In the genomic region with DNA sequence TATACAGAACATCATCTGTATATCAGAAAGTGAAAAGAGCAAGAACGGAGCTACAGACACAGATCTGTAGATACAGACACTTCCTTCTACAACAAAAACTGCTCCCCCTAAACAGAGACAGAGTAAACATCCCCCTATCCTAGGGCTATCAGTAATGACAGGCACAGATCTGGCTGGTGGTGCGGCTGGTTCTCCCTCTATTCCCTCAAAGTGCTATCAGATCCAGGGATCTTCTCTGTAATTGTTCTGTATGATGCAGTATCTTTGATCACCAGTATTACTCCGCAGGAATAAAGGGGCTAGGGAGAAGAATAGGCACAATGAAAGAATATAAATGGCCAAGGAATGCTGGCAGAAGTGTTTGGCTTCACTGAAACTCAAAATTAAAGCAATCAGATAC, we compare ENCODE assay signal across 23 cellular contexts.
"Had no signal": no experiment of that assay in that cellular context is flagged by ENCODE, and none has a peak within 500 bp of the region (broad histone marks: within the 10 kb centered on the region; RNA-seq: fewer than 3 reads in every experiment).

No MANE protein-coding gene starts in this region.

- DNase-seq: activated CD4-positive, alpha-beta memory T cell treated with anti-CD3 and anti-CD28 coated beads for 36 hours; activated CD4-positive, alpha-beta T cell treated with anti-CD3 and anti-CD28 coated beads for 36 hours; activated CD4-positive, alpha-beta T cell treated with anti-CD3 and anti-CD28 coated beads, Interleukin-2, amount 10 ng/mL, durations not matched to agents 24 days and 14 days; activated CD4-positive, CD25-positive, alpha-beta regulatory T cell; activated CD4-positive, CD25-positive, alpha-beta regulatory T cell treated with anti-CD3 and anti-CD28 coated beads, Interleukin-2, amount 50 U/mL, for 72 hours; activated CD8-positive, alpha-beta memory T cell treated with anti-CD3 and anti-CD28 coated beads, Interleukin-2, amount 10 ng/mL, durations not matched to agents 7 days and 5 days; activated CD8-positive, alpha-beta memory T cell treated with anti-CD3 and anti-CD28 coated beads, Interleukin-2, amount 50 U/mL, for 4 hours; activated CD8-positive, alpha-beta T cell treated with anti-CD3 and anti-CD28 coated beads, Interleukin-2, amount 10 ng/mL, durations not matched to agents 7 days and 5 days; activated effector memory CD4-positive, alpha-beta T cell treated with Interleukin-2 at 50 U/mL for 16 hours; activated gamma-delta T cell treated with Interleukin-2 at 50 U/mL for 16 hours; activated naive CD4-positive, alpha-beta T cell treated with anti-CD3 and anti-CD28 coated beads, Interleukin-2, amount 50 U/mL, for 16 hours; activated naive CD4-positive, alpha-beta T cell treated with Interleukin-2 at 50 U/mL for 16 hours; activated T-cell treated with anti-CD3 and anti-CD28 coated beads, Interleukin-2, amount 50 U/mL, for 24 hours; activated T-cell treated with anti-CD3 and anti-CD28 coated beads, Interleukin-2, amount 50 U/mL, for 72 hours; amygdala; aorta; body of pancreas; caudate nucleus; cortex of kidney; dermis blood vessel endothelial cell; effector CD4-positive, alpha-beta T cell; foreskin fibroblast had no signal

- H3K4me3 ChIP-seq: body of pancreas had no signal

- H3K27me3 Mint-ChIP-seq: activated CD4-positive, alpha-beta memory T cell treated with anti-CD3 and anti-CD28 coated beads for 36 hours; activated CD4-positive, alpha-beta T cell treated with anti-CD3 and anti-CD28 coated beads for 36 hours; activated CD4-positive, alpha-beta T cell treated with anti-CD3 and anti-CD28 coated beads, Interleukin-2, amount 10 ng/mL, durations not matched to agents 24 days and 14 days; activated CD8-positive, alpha-beta memory T cell treated with anti-CD3 and anti-CD28 coated beads, Interleukin-2, amount 10 ng/mL, durations not matched to agents 7 days and 5 days; activated naive CD8-positive, alpha-beta T cell; activated T-cell treated with anti-CD3 and anti-CD28 coated beads, Interleukin-2, amount 50 U/mL, for 24 hours had no signal

- H3K4me1 Mint-ChIP-seq: activated CD8-positive, alpha-beta memory T cell treated with anti-CD3 and anti-CD28 coated beads, Interleukin-2, amount 10 ng/mL, durations not matched to agents 7 days and 5 days had no signal

- H3K27me3 ChIP-seq: body of pancreas had no signal

- H3K4me3 Mint-ChIP-seq: activated CD4-positive, alpha-beta memory T cell treated with anti-CD3 and anti-CD28 coated beads for 36 hours; activated CD4-positive, alpha-beta T cell treated with anti-CD3 and anti-CD28 coated beads for 36 hours; activated CD4-positive, alpha-beta T cell treated with anti-CD3 and anti-CD28 coated beads, Interleukin-2, amount 10 ng/mL, durations not matched to agents 24 days and 14 days; activated CD8-positive, alpha-beta memory T cell treated with anti-CD3 and anti-CD28 coated beads, Interleukin-2, amount 10 ng/mL, durations not matched to agents 7 days and 5 days; activated CD8-positive, alpha-beta T cell treated with anti-CD3 and anti-CD28 coated beads, Interleukin-2, amount 10 ng/mL, durations not matched to agents 7 days and 5 days; activated naive CD8-positive, alpha-beta T cell; activated T-cell treated with anti-CD3 and anti-CD28 coated beads, Interleukin-2, amount 50 U/mL, for 24 hours; activated T-cell treated with anti-CD3 and anti-CD28 coated beads, Interleukin-2, amount 50 U/mL, for 72 hours had no signal

- H3K36me3 Mint-ChIP-seq: activated CD4-positive, alpha-beta memory T cell treated with anti-CD3 and anti-CD28 coated beads for 36 hours; activated CD8-positive, alpha-beta memory T cell treated with anti-CD3 and anti-CD28 coated beads, Interleukin-2, amount 10 ng/mL, durations not matched to agents 7 days and 5 days had no signal

- H3K27ac ChIP-seq: body of pancreas had no signal

- H3K27ac Mint-ChIP-seq: activated CD4-positive, alpha-beta memory T cell treated with anti-CD3 and anti-CD28 coated beads for 36 hours; activated CD4-positive, alpha-beta T cell treated with anti-CD3 and anti-CD28 coated beads for 36 hours; activated CD4-positive, alpha-beta T cell treated with anti-CD3 and anti-CD28 coated beads, Interleukin-2, amount 10 ng/mL, durations not matched to agents 24 days and 14 days; activated CD8-positive, alpha-beta memory T cell treated with anti-CD3 and anti-CD28 coated beads, Interleukin-2, amount 10 ng/mL, durations not matched to agents 7 days and 5 days; activated CD8-positive, alpha-beta T cell treated with anti-CD3 and anti-CD28 coated beads, Interleukin-2, amount 10 ng/mL, durations not matched to agents 7 days and 5 days; activated naive CD8-positive, alpha-beta T cell; activated T-cell treated with anti-CD3 and anti-CD28 coated beads, Interleukin-2, amount 50 U/mL, for 24 hours; activated T-cell treated with anti-CD3 and anti-CD28 coated beads, Interleukin-2, amount 50 U/mL, for 72 hours had no signal

- H3K9me3 ChIP-seq: body of pancreas had no signal

- H3K9me3 Mint-ChIP-seq: activated CD4-positive, alpha-beta memory T cell treated with anti-CD3 and anti-CD28 coated beads for 36 hours; activated CD4-positive, alpha-beta T cell treated with anti-CD3 and anti-CD28 coated beads, Interleukin-2, amount 10 ng/mL, durations not matched to agents 24 days and 14 days; activated T-cell treated with anti-CD3 and anti-CD28 coated beads, Interleukin-2, amount 50 U/mL, for 24 hours; activated T-cell treated with anti-CD3 and anti-CD28 coated beads, Interleukin-2, amount 50 U/mL, for 72 hours had no signal
